8 cellular contexts compared by ENCODE assay signal in the genomic region with DNA sequence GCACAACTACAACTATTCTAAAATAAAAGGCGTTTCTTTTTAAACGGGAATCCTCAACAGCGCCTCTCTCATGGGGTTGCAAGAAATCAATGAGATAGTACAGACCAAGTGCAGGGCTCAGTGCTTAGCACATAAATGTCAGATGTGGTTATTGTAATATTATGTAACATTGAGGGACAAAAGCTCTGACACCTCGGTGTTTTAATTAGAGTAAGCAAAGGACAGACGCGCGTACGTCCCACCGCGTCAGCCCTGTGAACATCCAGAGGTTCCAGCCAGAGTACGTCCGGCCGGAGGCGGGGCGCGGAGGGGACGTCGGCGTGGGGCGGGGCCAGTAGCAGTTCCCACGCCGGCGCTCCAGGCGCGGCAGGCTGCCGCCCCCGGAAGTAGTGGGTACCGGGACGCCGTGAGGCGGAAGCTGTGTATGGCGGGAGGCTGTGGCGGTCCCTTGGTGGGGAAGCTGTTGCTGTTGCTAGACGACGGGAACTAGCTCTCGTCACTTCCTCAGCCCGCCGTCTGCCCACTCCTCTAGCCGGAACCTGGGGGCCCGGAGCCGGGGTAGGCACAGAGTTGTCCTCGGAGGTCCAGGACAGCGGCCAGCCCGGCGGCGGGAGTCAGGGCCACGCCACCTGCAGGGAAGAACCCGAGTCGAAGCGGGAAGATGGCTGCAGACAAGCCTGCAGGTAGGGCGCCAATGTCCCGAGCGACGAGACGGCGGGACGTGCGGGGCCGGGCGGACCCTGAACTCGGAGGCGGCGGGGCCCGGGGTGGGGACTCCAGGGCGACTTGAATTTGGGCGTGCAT. TPM values are rescaled to one million over a fixed set of nuclear protein-coding genes. Genes with fewer than 3 reads are reported as not detected.
DNase-seq lines count a peak whose midpoint lies in the region; ATAC-seq and TF ChIP-seq lines count a peak whose summit lies in the region.

A gene with protein sequence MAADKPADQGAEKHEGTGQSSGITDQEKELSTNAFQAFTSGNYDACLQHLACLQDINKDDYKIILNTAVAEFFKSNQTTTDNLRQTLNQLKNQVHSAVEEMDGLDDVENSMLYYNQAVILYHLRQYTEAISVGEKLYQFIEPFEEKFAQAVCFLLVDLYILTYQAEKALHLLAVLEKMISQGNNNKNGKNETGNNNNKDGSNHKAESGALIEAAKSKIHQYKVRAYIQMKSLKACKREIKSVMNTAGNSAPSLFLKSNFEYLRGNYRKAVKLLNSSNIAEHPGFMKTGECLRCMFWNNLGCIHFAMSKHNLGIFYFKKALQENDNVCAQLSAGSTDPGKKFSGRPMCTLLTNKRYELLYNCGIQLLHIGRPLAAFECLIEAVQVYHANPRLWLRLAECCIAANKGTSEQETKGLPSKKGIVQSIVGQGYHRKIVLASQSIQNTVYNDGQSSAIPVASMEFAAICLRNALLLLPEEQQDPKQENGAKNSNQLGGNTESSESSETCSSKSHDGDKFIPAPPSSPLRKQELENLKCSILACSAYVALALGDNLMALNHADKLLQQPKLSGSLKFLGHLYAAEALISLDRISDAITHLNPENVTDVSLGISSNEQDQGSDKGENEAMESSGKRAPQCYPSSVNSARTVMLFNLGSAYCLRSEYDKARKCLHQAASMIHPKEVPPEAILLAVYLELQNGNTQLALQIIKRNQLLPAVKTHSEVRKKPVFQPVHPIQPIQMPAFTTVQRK (plus strand): TSS at position 389 of the 804 bp plus-strand sequence. CDS start 273 bp downstream, at position 662.

- no TSS peak for BruUV-seq in mammary epithelial cell (replicated peaks; lab: Mats Ljungman, UMichigan)

- H3K79me2 ChIP-seq in mammary epithelial cell (ENCODE audit: insufficient read depth, low read length), result peaks cover 47% of the 10 kb centered on the region

- CTCF ChIA-PET in mammary epithelial cell (lab: Charles Lee; ENCODE audit: low non-redundant PET), result no interaction called here

- H3K36me3 ChIP-seq in WERI-Rb-1 (peaks cover 15% of the 10 kb centered on the region), mammary epithelial cell (ENCODE audit: insufficient read depth, low read length) (no peaks in the 10 kb centered on the region), iPS-20b (ENCODE audit: insufficient read depth, low read depth, low read length) (peaks cover 10% of the 10 kb centered on the region; the same call in 1 of the 2 replicates)

- H3K27me3 ChIP-seq in WERI-Rb-1 (ENCODE audit: insufficient read depth, low read depth, severe bottlenecking) (no peaks in the 10 kb centered on the region), mammary epithelial cell (ENCODE audit: insufficient read depth, low read length) (no peaks in the 10 kb centered on the region), iPS-20b (ENCODE audit: insufficient read depth, low read length) (no peaks in the 10 kb centered on the region)

- WGBS in mammary epithelial cell (ENCODE audit: low coverage, missing lambda C conversion rate), result 3% methylated on average over 20 of the region's 66 CpGs

- DNase-seq in AG08395 (ENCODE audit: low spot score) (peak; percentile 97), NCI-H2227 (lab: John Stamatoyannopoulos, UW; ENCODE audit: unreplicated experiment) (peak; percentile 93), WERI-Rb-1 (peak; percentile 95), mammary epithelial cell (peak; percentile 93)

- H3K9me3 ChIP-seq in WERI-Rb-1 (ENCODE audit: severe bottlenecking) (no peaks in the 10 kb centered on the region), mammary epithelial cell (replicated peaks; ENCODE audit: insufficient read depth, low read length) (no peaks in the 10 kb centered on the region), iPS-20b (ENCODE audit: insufficient read depth, low read depth, low read length) (no peaks in the 10 kb centered on the region)

- intact Hi-C loops in mammary epithelial cell (cut with micrococcal nuclease), result no loop called here

- in situ Hi-C loops in mammary epithelial cell (cut with MboI; ENCODE audit: low sequenced_read_pairs in 2 of 2), result no loop called here

- H3K4me1 ChIP-seq in mammary epithelial cell (ENCODE audit: insufficient read depth, low read length) (peaks cover 14% of the 10 kb centered on the region), iPS-20b (ENCODE audit: insufficient read depth, low read length) (peaks cover 11% of the 10 kb centered on the region; the same call in 1 of the 2 replicates)

- peak within 1 kb of the TSS; percentile 94 for H2AFZ ChIP-seq in mammary epithelial cell (ENCODE audit: low read depth, low read length)

- no peaks in the 10 kb centered on the region for H4K20me1 ChIP-seq in mammary epithelial cell (ENCODE audit: insufficient read depth, low read length)

- TF ChIP-seq CTCF in WERI-Rb-1 (IDR thresholded peaks at IDR 0.05; ENCODE audit: low read depth, low read length), result no peak
- TF ChIP-seq CTCF in mammary epithelial cell (conservative IDR thresholded peaks at IDR 0.05 in 1 of 2, IDR thresholded peaks at IDR 0.05 in 1 of 2; ENCODE audit: extremely low read depth in 1 of 2, insufficient read depth in 1 of 2, low read depth in 1 of 2, low read length in 2 of 2), result peak in 1 of 2 donors; percentile 35

- H3K9ac ChIP-seq in mammary epithelial cell (ENCODE audit: insufficient read depth, low read length) (peak within 1 kb of the TSS; percentile 88), iPS-20b (ENCODE audit: low read depth, low read length) (peak within 1 kb of the TSS; percentile 84)

- dilution Hi-C loops in mammary epithelial cell (cut with HindIII; ENCODE audit: low sequenced_read_pairs), result no loop called here

- H3K4me3 ChIP-seq in WERI-Rb-1 (ENCODE audit: low read depth, low read length), result peak within 1 kb of the TSS; percentile 80
- peak within 1 kb of the TSS; percentile 73 to 94 (median 82) for H3K4me3 ChIP-seq in mammary epithelial cell (replicated peaks in 1 of 3; ENCODE audit: insufficient read depth in 1 of 3, low read depth in 2 of 3, low read length in 3 of 3)
- H3K4me3 ChIP-seq in iPS-20b (ENCODE audit: low read length), result peak within 1 kb of the TSS; percentile 96
- peak within 1 kb of the TSS; percentile 72 to 95 (median 91) for H3K4me3 ChIP-seq in skin epidermis

- H3K27ac ChIP-seq in WERI-Rb-1, result peak within 1 kb of the TSS; percentile 84
- H3K27ac ChIP-seq in mammary epithelial cell (ENCODE audit: insufficient read depth, low read depth, low read length), result peak within 1 kb of the TSS; percentile 66
- H3K27ac ChIP-seq in iPS-20b (ENCODE audit: low read length), result peak within 1 kb of the TSS; percentile 67
- H3K27ac ChIP-seq in skin epidermis, result peak within 1 kb of the TSS; percentile 48 to 90 (median 83)

- peak within 1 kb of the TSS; percentile 82 for H3K4me2 ChIP-seq in mammary epithelial cell (ENCODE audit: insufficient read depth, low read depth, low read length)

- ATAC-seq in GM18907 (IDR thresholded peaks at IDR 0.05; ENCODE audit: unreplicated experiment), result peak; percentile 98
- ATAC-seq in HG03159 (IDR thresholded peaks at IDR 0.05; ENCODE audit: unreplicated experiment), result peak; percentile 98

RNA-seq across cellular contexts. Expression of the gene that starts here (rescaled TPM):
- total RNA-seq in mammary epithelial cell, result 10 to 100 TPM; 21.3 to 31.6 TPM
- polyA plus RNA-seq in mammary epithelial cell, result 25.0 TPM
- polyA minus RNA-seq in mammary epithelial cell, result 25.3 TPM

Comparison
In these comparisons a context has a peak if more than half of its experiments do, and no peak if none do; other contexts are left out.
1. Peak in every context shown above with its lines: DNase-seq, ATAC-seq, H3K4me3 ChIP-seq and H3K27ac ChIP-seq.